8 cellular contexts compared by ENCODE assay signal in genomic region chr6:5471637-5472430, GRCh38.
DNase-seq lines count a peak whose midpoint lies in the region; ATAC-seq, FAIRE-seq and TF ChIP-seq lines count a peak whose summit lies in the region.

No MANE protein-coding gene starts in this region.

- no peak for TF ChIP-seq EP300 in H1 (IDR thresholded peaks at IDR 0.05; ENCODE audit: borderline replicate concordance in 1 of 2, low read depth in 2 of 2, low read length in 2 of 2)

- POLR2A ChIA-PET in H1 (lab: Charles Lee; ENCODE audit: partially characterized antibody) (no interaction called here), HEK293T (lab: Yijun Ruan, JAX) (no interaction called here)

- no peaks in the 10 kb centered on the region for H3K79me2 ChIP-seq in H1 (ENCODE audit: control insufficient read depth in 1 of 2, insufficient read depth in 2 of 2, low read length in 2 of 2)

- no peak overlapping the region for H3K56ac ChIP-seq in H1 (replicated peaks; ENCODE audit: insufficient read length, low read depth, low read length)

- H3K4ac ChIP-seq in H1 (replicated peaks; ENCODE audit: insufficient read length, low read depth, low read length), result no peak overlapping the region

- H3K27me3 ChIP-seq in H1 (replicated peaks in 1 of 4; ENCODE audit: control insufficient read depth in 3 of 4, extremely low read depth in 1 of 4, insufficient read depth in 3 of 4, low read length in 3 of 4) (no peaks in the 10 kb centered on the region), pancreas (no peaks in the 10 kb centered on the region)

- H3K14ac ChIP-seq in H1 (ENCODE audit: insufficient read length), result no peak overlapping the region

- TF ChIP-seq RAD21 in H1 (IDR thresholded peaks at IDR 0.05 in 1 of 2, conservative IDR thresholded peaks at IDR 0.05 in 1 of 2; ENCODE audit: low read depth in 2 of 2, low read length in 2 of 2), result peak; percentile 3 to 10; a peak in 1 of 4 replicates

- H4K91ac ChIP-seq in H1 (replicated peaks; ENCODE audit: insufficient read length, low read length), result no peak overlapping the region

- H2BK5ac ChIP-seq in H1 (ENCODE audit: low read depth, low read length), result no peak overlapping the region

- TF ChIP-seq CTCF in H1 (IDR thresholded peaks at IDR 0.05; ENCODE audit: control extremely low read depth in 1 of 3, insufficient read depth in 1 of 3, low read depth in 1 of 3, low read length in 3 of 3) (peak in 1 of 3 experiments; percentile 9; a peak in 1 of 4 replicates), pancreas (IDR thresholded peaks at IDR 0.05) (no peak)

- H3K79me1 ChIP-seq in H1 (ENCODE audit: low read depth, low read length), result no peaks in the 10 kb centered on the region; the same call in 1 of the 2 replicates

- peak overlapping the region; percentile 42 to 44; a peak in 3 of 4 replicates for H3K4me2 ChIP-seq in H1 (ENCODE audit: insufficient read depth in 1 of 2, low read depth in 2 of 2, low read length in 2 of 2)

- no peak overlapping the region for H4K5ac ChIP-seq in H1 (ENCODE audit: insufficient read length, low read depth, low read length)

- no peak overlapping the region for H3K23ac ChIP-seq in H1 (ENCODE audit: insufficient read length)

- no peak overlapping the region for H2AFZ ChIP-seq in H1 (ENCODE audit: low read length)

- H2BK12ac ChIP-seq in H1 (ENCODE audit: low read depth, low read length), result no peak overlapping the region

- no peak overlapping the region for H2BK120ac ChIP-seq in H1 (replicated peaks; ENCODE audit: low read depth, low read length)

- H3K4me3 ChIP-seq in H1 (ENCODE audit: extremely low read depth in 1 of 4, insufficient read depth in 2 of 4, low read depth in 3 of 4, low read length in 4 of 4) (peak overlapping the region in 1 of 4 experiments; percentile 15; a peak in 2 of 8 replicates), pancreas (no peak overlapping the region)

- H2BK15ac ChIP-seq in H1 (ENCODE audit: low read length), result no peak overlapping the region

- 36% methylated on average over 12 of the region's 12 CpGs; no CpG with 5 or more reads in 1 of the 2 experiments for WGBS in H1 (ENCODE audit: extremely low coverage in 1 of 2, insufficient coverage in 1 of 2, insufficient read length in 1 of 2, insufficient replicate concordance in 2 of 2, low coverage in 1 of 2, low lambda C conversion rate in 2 of 2, missing lambda C conversion rate in 1 of 2), 2 experiments
- 77 to 78% methylated on average over 12 of the region's 12 CpGs for WGBS in pancreas, 2 donors

- FAIRE-seq in H1 (lab: Jason Lieb, UNC), result peak; percentile 24
- no peak for FAIRE-seq in pancreas (lab: Jason Lieb, UNC)

- H3K9ac ChIP-seq in H1 (replicated peaks in 1 of 4; ENCODE audit: extremely low read depth in 1 of 4, low read depth in 3 of 4, low read length in 3 of 4), result no peak overlapping the region

- CTCF ChIA-PET in H1 (lab: Charles Lee; ENCODE audit: partially characterized antibody) (interaction anchor here (0.5 to 4.0 kb wide), 61 partner anchors 9 to 1075 kb away, joined by 3 to 36 read pairs (median 4); partner anchors contain the start of gene NRN1), HEK293T (lab: Yijun Ruan, JAX) (interaction anchor here (0.6 to 1.8 kb wide), 18 partner anchors 9 to 1563 kb away, joined by 3 to 7 read pairs (median 4); no protein-coding TSS in a partner anchor)

- H3K9me3 ChIP-seq in H1 (ENCODE audit: insufficient read depth in 2 of 2, low read depth in 1 of 2, low read length in 1 of 2), result no peaks in the 10 kb centered on the region
- H3K9me3 ChIP-seq in pancreas, result no peaks in the 10 kb centered on the region

- H3K23me2 ChIP-seq in H1 (ENCODE audit: low read depth, low read length), result no peaks in the 10 kb centered on the region

- no peak for TF ChIP-seq POLR2A in H1 (IDR thresholded peaks at IDR 0.05; ENCODE audit: control extremely low read depth in 1 of 2, low read depth in 2 of 2, low read length in 2 of 2)

- DNase-seq in NCI-H1436 (lab: John Stamatoyannopoulos, UW) (peak; percentile 10), NCI-H1436 treated with DMSO at 0.1 percent for 48 hours (lab: John Stamatoyannopoulos, UW) (no peak), NCI-H748 (lab: John Stamatoyannopoulos, UW; ENCODE audit: unreplicated experiment) (peak; percentile 93), H1 (ENCODE audit: low read depth in 1 of 2, low spot score in 2 of 2) (peak in 1 of 2 experiments; percentile 29), pancreas (no peak), HEK293T (ENCODE audit: extremely low spot score) (no peak), NCI-H187 (lab: John Stamatoyannopoulos, UW) (no peak), sciatic nerve (ENCODE audit: low spot score) (no peak)

- ATAC-seq in pancreas (peak in 3 of 4 donors; percentile 14 to 72 (median 69)), sciatic nerve (no peak)

- H3K18ac ChIP-seq in H1 (ENCODE audit: extremely low read depth, low read length), result no peak overlapping the region

- intact Hi-C loops in pancreas (cut with DNase I), result no loop called here
- intact Hi-C loops in sciatic nerve (cut with DNase I), result no loop called here

- H3K27ac ChIP-seq in H1 (ENCODE audit: low read depth, low read length), result no peak overlapping the region
- no peak overlapping the region for H3K27ac ChIP-seq in pancreas

- no peak overlapping the region for H2BK20ac ChIP-seq in H1 (ENCODE audit: low read length)

- H3K4me1 ChIP-seq in H1 (replicated peaks in 1 of 4; ENCODE audit: control insufficient read depth in 3 of 4, insufficient read depth in 4 of 4, low read length in 3 of 4) (peaks cover 3 to 18% (median 10%) of the 10 kb centered on the region in 4 experiments; a peak in 5 of 7 replicates), pancreas (no peaks in the 10 kb centered on the region)

- H2AK5ac ChIP-seq in H1 (ENCODE audit: low read depth, low read length), result no peak overlapping the region

- no peak overlapping the region; the same call in 1 of the 2 replicates for H4K8ac ChIP-seq in H1 (ENCODE audit: extremely low read depth, insufficient read depth, low read length)

- no peaks in the 10 kb centered on the region for H4K20me1 ChIP-seq in H1 (replicated peaks in 1 of 2; ENCODE audit: control insufficient read depth in 1 of 2, insufficient read depth in 2 of 2, low read length in 2 of 2)

- no peaks in the 10 kb centered on the region for H3K36me3 ChIP-seq in H1 (ENCODE audit: control insufficient read depth in 2 of 4, insufficient read depth in 4 of 4, low read length in 3 of 4)
- no peaks in the 10 kb centered on the region for H3K36me3 ChIP-seq in pancreas

TF ChIP-seq in H1, 55 proteins besides CTCF, POLR2A, EP300 and RAD21:
- peak; percentile 70 for TF ChIP-seq MAX (IDR thresholded peaks at IDR 0.05)
- peak; percentile 29 for TF ChIP-seq SAP30 (IDR thresholded peaks at IDR 0.05; ENCODE audit: insufficient read depth, insufficient replicate concordance, low read length)
- TF ChIP-seq EGR1 (IDR thresholded peaks at IDR 0.05; ENCODE audit: borderline replicate concordance, low read depth, low read length), result no peak
- peak; percentile 38 to 85; a peak in 1 of 4 replicates for TF ChIP-seq SIN3A (conservative IDR thresholded peaks at IDR 0.05 in 1 of 2, IDR thresholded peaks at IDR 0.05 in 1 of 2; ENCODE audit: low read depth in 1 of 2, low read length in 2 of 2)
TF ChIP-seq in H1: peak in this region for 3.

TF ChIP-seq in HEK293T, 16 proteins besides CTCF, POLR2A, EP300 and RAD21:
- TF ChIP-seq ARNT (IDR thresholded peaks at IDR 0.05) (no peak), CTBP1 (IDR thresholded peaks at IDR 0.05; ENCODE audit: borderline replicate concordance) (no peak), ZNF384 (IDR thresholded peaks at IDR 0.05) (no peak), HDGF (IDR thresholded peaks at IDR 0.05; ENCODE audit: borderline replicate concordance) (no peak), NFRKB (IDR thresholded peaks at IDR 0.05) (no peak)

Comparison
In these comparisons a context has a peak if more than half of its experiments do, and no peak if none do; other contexts are left out.
1. DNase-seq: peak in NCI-H1436 (single experiment) and NCI-H748 (single experiment); none in NCI-H1436 treated with DMSO at 0.1 percent for 48 hours (single experiment), pancreas (0 of 6), HEK293T (single experiment), NCI-H187 (0 of 2) and sciatic nerve (single experiment).